In genomic region chr1:67939176-67939751, GRCh38 we compare ENCODE assay signal across 18 cellular contexts.
DNase-seq lines count a peak whose midpoint lies in the region; ATAC-seq, FAIRE-seq and TF ChIP-seq lines count a peak whose summit lies in the region.
"Had no signal": no experiment of that assay in that cellular context is flagged by ENCODE, and none has a peak within 500 bp of the region (broad histone marks: within the 10 kb centered on the region; RNA-seq: fewer than 3 reads in every experiment).

No MANE protein-coding gene starts in this region.

- 81 to 100% methylated on average over 1 to 5 of the region's 5 CpGs for WGBS in mesodermal cell (ENCODE audit: insufficient coverage in 2 of 2), 2 experiments

- POLR2A ChIA-PET in RWPE1 (lab: Yijun Ruan, JAX; ENCODE audit: low non-redundant PET), result no interaction called here

- H3K4me3 ChIP-seq in bronchial epithelial cell (ENCODE audit: low read depth, low read length) (no peak overlapping the region), mesodermal cell (ENCODE audit: extremely low read depth, insufficient read depth, low read length, poor library complexity, severe bottlenecking) (no peak overlapping the region), mucosa of descending colon (no peak overlapping the region)
- H3K4me3 ChIP-seq: gastrocnemius medialis had no signal

- H3K9me3 ChIP-seq in mesodermal cell (ENCODE audit: control insufficient read depth, low read length) (no peaks in the 10 kb centered on the region), mucosa of descending colon (no peaks in the 10 kb centered on the region)
- H3K9me3 ChIP-seq: gastrocnemius medialis had no signal

- TF ChIP-seq CTCF in bronchial epithelial cell (IDR thresholded peaks at IDR 0.05; ENCODE audit: insufficient read depth, low read length, severe bottlenecking), result no peak
- TF ChIP-seq CTCF in mucosa of descending colon (IDR thresholded peaks at IDR 0.05), result no peak
- no peak for TF ChIP-seq CTCF in RWPE1 (conservative IDR thresholded peaks at IDR 0.05; ENCODE audit: low read depth)

- peak; percentile 36 for FAIRE-seq in bronchial epithelial cell (lab: Jason Lieb, UNC)
- FAIRE-seq: GM19239 had no signal

- DNase-seq in COR-L47 (lab: John Stamatoyannopoulos, UW) (peak; percentile 34), NCI-H1105 (lab: John Stamatoyannopoulos, UW) (peak; percentile 30), bronchial epithelial cell (ENCODE audit: low read depth) (no peak), mucosa of descending colon (no peak), RWPE1 (ENCODE audit: low spot score) (no peak)
- DNase-seq in activated CD8-positive, alpha-beta memory T cell treated with anti-CD3 and anti-CD28 coated beads, Interleukin-2, amount 50 U/mL, for 4 hours, result no peak
- DNase-seq: activated CD4-positive, alpha-beta T cell treated with anti-CD3 and anti-CD28 coated beads, Interleukin-2, amount 50 U/mL, for 48 hours; activated naive CD4-positive, alpha-beta T cell treated with anti-CD3 and anti-CD28 coated beads, Interleukin-2, amount 50 U/mL, for 16 hours; cortex of kidney; gastrocnemius medialis; SHP77 treated with DMSO at 0.1 percent for 48 hours; stimulated activated CD4-positive, alpha-beta T cell treated with anti-CD3 and anti-CD28 coated beads, Interleukin-4, amount 100 ng/mL, for 24 hours; WERI-Rb-1 had no signal

- no peak for ATAC-seq in mucosa of descending colon
- no peak for ATAC-seq in GM21515 (IDR thresholded peaks at IDR 0.05; ENCODE audit: unreplicated experiment)
- ATAC-seq: gastrocnemius medialis, HCT116 had no signal

- CTCF ChIA-PET in RWPE1 (lab: Yijun Ruan, JAX), result no interaction called here

- intact Hi-C loops in mucosa of descending colon (cut with DNase I, micrococcal nuclease), result no loop called here

- H3K27ac ChIP-seq in mesodermal cell (ENCODE audit: low read depth, low read length, severe bottlenecking) (peak overlapping the region; percentile 73), RWPE1 (no peak overlapping the region)
- H3K27ac ChIP-seq: epithelial cell of prostate, gastrocnemius medialis, WERI-Rb-1 had no signal

- H3K27me3 ChIP-seq in bronchial epithelial cell (ENCODE audit: control insufficient read depth, insufficient read depth, low read length), result no peaks in the 10 kb centered on the region
- H3K27me3 ChIP-seq: gastrocnemius medialis had no signal

- peaks cover 19% of the 10 kb centered on the region for H3K4me1 ChIP-seq in mesodermal cell (ENCODE audit: control insufficient read depth, insufficient read depth, low read length, poor library complexity, severe bottlenecking)
- no peaks in the 10 kb centered on the region for H3K4me1 ChIP-seq in mucosa of descending colon (ENCODE audit: low read depth)
- H3K4me1 ChIP-seq: gastrocnemius medialis had no signal

- no peaks in the 10 kb centered on the region for H3K36me3 ChIP-seq in bronchial epithelial cell (ENCODE audit: control insufficient read depth, insufficient read depth, low read length)
- no peaks in the 10 kb centered on the region for H3K36me3 ChIP-seq in mesodermal cell (ENCODE audit: control insufficient read depth, insufficient read depth, low read length)
- H3K36me3 ChIP-seq in mucosa of descending colon (ENCODE audit: low read depth), result no peaks in the 10 kb centered on the region
- H3K36me3 ChIP-seq: gastrocnemius medialis, WERI-Rb-1 had no signal

Comparison
In these comparisons a context has a peak if more than half of its experiments do, and no peak if none do; other contexts are left out.
1. DNase-seq: peak in COR-L47 (single experiment) and NCI-H1105 (single experiment); none in bronchial epithelial cell (single experiment), mucosa of descending colon (0 of 3), RWPE1 (single experiment) and activated CD8-positive, alpha-beta memory T cell treated with anti-CD3 and anti-CD28 coated beads, Interleukin-2, amount 50 U/mL, for 4 hours (single experiment).